In genomic region chr4:142405021-142405991, GRCh38 we compare ENCODE assay signal across 8 cellular contexts.
DNase-seq lines count a peak whose midpoint lies in the region; ATAC-seq and TF ChIP-seq lines count a peak whose summit lies in the region.

No MANE protein-coding gene starts in this region.

- peak overlapping the region; percentile 96 for H3K4me3 Mint-ChIP-seq in activated naive CD8-positive, alpha-beta T cell treated with anti-CD3 and anti-CD28 coated beads for 36 hours

- peak overlapping the region; percentile 99 for H3K27ac Mint-ChIP-seq in activated naive CD8-positive, alpha-beta T cell treated with anti-CD3 and anti-CD28 coated beads for 36 hours

- H3K27me3 Mint-ChIP-seq in activated naive CD8-positive, alpha-beta T cell treated with anti-CD3 and anti-CD28 coated beads for 36 hours, result no peaks in the 10 kb centered on the region

- H3K4me3 ChIP-seq in retinal pigment epithelial cell (ENCODE audit: low read length), result peak overlapping the region; percentile 61

- peak in 2 of 3 experiments; percentile 28 to 39 for DNase-seq in NCI-H1417 (lab: John Stamatoyannopoulos, UW)
- no peak for DNase-seq in NCI-H1417 treated with DMSO at 0.1 percent for 48 hours (lab: John Stamatoyannopoulos, UW)
- peak; percentile 27 for DNase-seq in SK-N-DZ (ENCODE audit: low spot score)
- DNase-seq in activated naive CD8-positive, alpha-beta T cell treated with anti-CD3 and anti-CD28 coated beads for 36 hours, result peak; percentile 66
- peak; percentile 37 for DNase-seq in left cardiac atrium
- peak; percentile 82 for DNase-seq in retinal pigment epithelial cell (ENCODE audit: low read depth)
- DNase-seq in NCI-H2029 treated with DMSO at 0.1 percent for 48 hours (lab: John Stamatoyannopoulos, UW), result no peak

- H3K4me1 Mint-ChIP-seq in activated naive CD8-positive, alpha-beta T cell treated with anti-CD3 and anti-CD28 coated beads for 36 hours, result peaks cover 61% of the 10 kb centered on the region

- no peaks in the 10 kb centered on the region for H3K9me3 Mint-ChIP-seq in activated naive CD8-positive, alpha-beta T cell treated with anti-CD3 and anti-CD28 coated beads for 36 hours

- ATAC-seq in HG03135 (IDR thresholded peaks at IDR 0.05; ENCODE audit: unreplicated experiment) (peak; percentile 49), left cardiac atrium (peak; percentile 69 to 80)

- intact Hi-C loops in left cardiac atrium (cut with DNase I), result no loop called here

- peaks cover 29% of the 10 kb centered on the region for H3K36me3 Mint-ChIP-seq in activated naive CD8-positive, alpha-beta T cell treated with anti-CD3 and anti-CD28 coated beads for 36 hours

- no peak for TF ChIP-seq CTCF in retinal pigment epithelial cell (conservative IDR thresholded peaks at IDR 0.05; ENCODE audit: low read depth, low read length)

Comparison
In these comparisons a context has a peak if more than half of its experiments do, and no peak if none do; other contexts are left out.
1. DNase-seq: peak in NCI-H1417 (2 of 3), SK-N-DZ (single experiment), activated naive CD8-positive, alpha-beta T cell treated with anti-CD3 and anti-CD28 coated beads for 36 hours (single experiment), left cardiac atrium (single experiment) and retinal pigment epithelial cell (single experiment); none in NCI-H1417 treated with DMSO at 0.1 percent for 48 hours (single experiment) and NCI-H2029 treated with DMSO at 0.1 percent for 48 hours (single experiment).